Comparison of ENCODE assay signal across 9 cellular contexts in the genomic region with DNA sequence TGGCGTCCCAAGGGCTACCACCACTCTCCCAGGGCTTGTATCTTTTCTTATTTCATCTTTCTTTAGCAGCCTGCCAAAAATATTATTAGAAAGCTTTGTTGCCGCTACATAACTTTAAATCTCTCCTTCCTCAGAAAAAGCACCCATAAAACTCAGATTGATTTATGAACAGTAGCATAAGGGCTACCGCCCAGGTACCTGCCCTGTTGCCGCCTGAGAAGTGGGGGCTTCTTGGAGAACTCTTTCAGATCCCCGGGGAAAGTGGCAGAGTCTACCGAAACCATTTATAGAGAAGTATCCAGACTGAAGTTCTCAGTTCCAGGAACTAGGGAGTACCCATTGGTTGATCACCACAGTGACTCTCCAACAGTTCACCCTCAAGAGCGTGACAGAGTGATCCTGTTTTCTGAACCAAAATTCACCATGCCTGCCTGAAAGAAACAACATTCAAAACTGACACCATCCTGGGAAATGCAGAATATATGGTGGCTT. TPM values are rescaled to one million over a fixed set of nuclear protein-coding genes. Genes with fewer than 3 reads are reported as not detected.
DNase-seq lines count a peak whose midpoint lies in the region; ATAC-seq and TF ChIP-seq lines count a peak whose summit lies in the region.
"Had no signal": no experiment of that assay in that cellular context is flagged by ENCODE, and none has a peak within 500 bp of the region (broad histone marks: within the 10 kb centered on the region; RNA-seq: fewer than 3 reads in every experiment).

No MANE protein-coding gene starts in this region.

- no peaks in the 10 kb centered on the region for H3K36me3 ChIP-seq in Caco-2 (ENCODE audit: control insufficient read depth, insufficient read depth, low read length)
- H3K36me3 ChIP-seq in muscle layer of colon (ENCODE audit: insufficient read depth, low read length): no peaks in the 10 kb centered on the region

- CTCF ChIA-PET in Caco-2 (lab: Charles Lee): interaction anchor here (0.6 to 2.2 kb wide), 3 partner anchors 11 to 519 kb away, joined by 3 to 14 read pairs (median 3); no protein-coding TSS in a partner anchor

- no peaks in the 10 kb centered on the region for H3K27me3 ChIP-seq in Caco-2 (replicated peaks; ENCODE audit: control insufficient read depth, insufficient read depth, low read length)
- no peaks in the 10 kb centered on the region for H3K27me3 ChIP-seq in muscle layer of colon (ENCODE audit: control insufficient read depth in 1 of 2, insufficient read depth in 2 of 2, low read length in 2 of 2)

- H3K27ac Mint-ChIP-seq in Caco-2 (ENCODE audit: unreplicated experiment): peak overlapping the region; percentile 69

- ATAC-seq in HG02884 (IDR thresholded peaks at IDR 0.05; ENCODE audit: unreplicated experiment) (no peak), GM19455 (IDR thresholded peaks at IDR 0.05; ENCODE audit: unreplicated experiment) (no peak)
- ATAC-seq: HCT116 had no signal

- POLR2A ChIA-PET in Caco-2 (lab: Charles Lee): interaction anchor here (0.6 to 2.2 kb wide), 7 partner anchors 11 to 520 kb away, joined by 3 to 14 read pairs (median 6); partner anchors contain the start of genes BRCA2 and ZAR1L

- peak overlapping the region; percentile 44 for H3K9ac ChIP-seq in muscle layer of colon (ENCODE audit: low read length)

- intact Hi-C loops in Caco-2 (cut with micrococcal nuclease; ENCODE audit: unreplicated experiment): loop anchor here (1.0 to 10.0 kb wide), 4 partner anchors 15 to 404 kb away; partner anchors contain the start of genes BRCA2, N4BP2L2 and ZAR1L

- BruUV-seq in Caco-2 (replicated peaks; lab: Mats Ljungman, UMichigan): TSS peak; percentile 97

- H3K9me3 ChIP-seq in Caco-2 (no peaks in the 10 kb centered on the region), muscle layer of colon (ENCODE audit: low read length) (no peaks in the 10 kb centered on the region)

- H3K4me3 ChIP-seq in Caco-2 (ENCODE audit: low read depth, low read length) (peak overlapping the region; percentile 62), muscle layer of colon (ENCODE audit: low read depth in 1 of 2, low read length in 2 of 2) (peak overlapping the region; percentile 80 to 93)

- no peak for DNase-seq in Caco-2
- DNase-seq in NOMO-1 (lab: John Stamatoyannopoulos, UW; ENCODE audit: unreplicated experiment in 2 of 2): peak; percentile 20 to 91
- no peak for DNase-seq in AG08395 (ENCODE audit: low spot score)
- DNase-seq in occipital lobe (lab: John Stamatoyannopoulos, UW): no peak

- H3K27ac ChIP-seq in cingulate gyrus (ENCODE audit: low read depth, low read length) (peak overlapping the region; percentile 94), muscle layer of colon (ENCODE audit: low read depth, low read length) (peak overlapping the region; percentile 68)

- peaks cover 4% of the 10 kb centered on the region for H3K36me3 Mint-ChIP-seq in Caco-2 (ENCODE audit: insufficient read depth, unreplicated experiment)

- H3K4me3 Mint-ChIP-seq in Caco-2 (ENCODE audit: unreplicated experiment): peak overlapping the region; percentile 76

- peaks cover 22% of the 10 kb centered on the region for H3K4me1 ChIP-seq in Caco-2
- H3K4me1 ChIP-seq in muscle layer of colon (ENCODE audit: insufficient read depth, low read length): peaks cover 10% of the 10 kb centered on the region

- no peaks in the 10 kb centered on the region for H3K9me3 Mint-ChIP-seq in Caco-2 (ENCODE audit: unreplicated experiment)

- peaks cover 20% of the 10 kb centered on the region for H3K4me1 Mint-ChIP-seq in Caco-2 (ENCODE audit: low read depth, unreplicated experiment)

- no peaks in the 10 kb centered on the region for H3K27me3 Mint-ChIP-seq in Caco-2 (ENCODE audit: insufficient read depth, unreplicated experiment)

- no peak for TF ChIP-seq CTCF in Caco-2 (IDR thresholded peaks at IDR 0.05; ENCODE audit: insufficient read depth in 1 of 2, low read depth in 1 of 2, low read length in 1 of 2, severe bottlenecking in 1 of 2, unreplicated experiment in 1 of 2)

RNA-seq across cellular contexts. Expression of gene N4BP2L1, which starts 0.7 kb away (rescaled TPM):
- total RNA-seq in Caco-2 (2022) (7.9 and 9.3 TPM in 2 replicates), occipital lobe (20.0 TPM)

Comparison
In these comparisons a context has a peak if more than half of its experiments do, and no peak if none do; other contexts are left out.
1. DNase-seq: peak in NOMO-1 (2 of 2); none in Caco-2 (0 of 2), AG08395 (single experiment) and occipital lobe (single experiment).